ENCODE assay signal across 14 cellular contexts in genomic region chr5:143166661-143167420, GRCh38.
DNase-seq lines count a peak whose midpoint lies in the region; ATAC-seq, FAIRE-seq and TF ChIP-seq lines count a peak whose summit lies in the region.
"Had no signal": no experiment of that assay in that cellular context is flagged by ENCODE, and none has a peak within 500 bp of the region (broad histone marks: within the 10 kb centered on the region; RNA-seq: fewer than 3 reads in every experiment).

No MANE protein-coding gene starts in this region.

- POLR2A ChIA-PET in A549 (lab: Yijun Ruan, JAX), result no interaction called here

- TF ChIP-seq EP300 in A549 (IDR thresholded peaks at IDR 0.05), result no peak

- TF ChIP-seq CTCF in A549 (IDR thresholded peaks at IDR 0.05) (no peak), body of pancreas (IDR thresholded peaks at IDR 0.05) (no peak)

- peak overlapping the region; percentile 31 for H3K4me2 ChIP-seq in A549

- no peaks in the 10 kb centered on the region for H3K36me3 ChIP-seq in body of pancreas (replicated peaks in 1 of 2; ENCODE audit: insufficient read depth in 1 of 2, low read depth in 2 of 2)
- H3K36me3 ChIP-seq: tibial artery had no signal

- CTCF ChIA-PET in A549 (lab: Yijun Ruan, JAX), result interaction anchor here (0.6 to 1.1 kb wide), 3 partner anchors 166 to 1017 kb away, joined by 3 to 4 read pairs (median 3); no protein-coding TSS in a partner anchor

- H3K4me3 ChIP-seq in A549 (no peak overlapping the region), body of pancreas (no peak overlapping the region)
- H3K4me3 ChIP-seq: tibial artery had no signal

- TF ChIP-seq RAD21 in A549 (conservative IDR thresholded peaks at IDR 0.05 in 1 of 2, IDR thresholded peaks at IDR 0.05 in 1 of 2), result no peak

- intact Hi-C loops in body of pancreas (cut with DNase I), result no loop called here

- ATAC-seq in A549 (no peak; a peak in 2 of 6 replicates), GM19397 (IDR thresholded peaks at IDR 0.05; ENCODE audit: unreplicated experiment) (peak; percentile 44), HG03066 (IDR thresholded peaks at IDR 0.05; ENCODE audit: low read depth, unreplicated experiment) (peak; percentile 56), body of pancreas (peak; percentile 33), HG03521 (IDR thresholded peaks at IDR 0.05; ENCODE audit: unreplicated experiment) (no peak), HG03439 (IDR thresholded peaks at IDR 0.05; ENCODE audit: unreplicated experiment) (no peak)

- TF ChIP-seq POLR2A in A549 (IDR thresholded peaks at IDR 0.05; ENCODE audit: low read length) (no peak), body of pancreas (IDR thresholded peaks at IDR 0.05) (no peak)

- H3K27me3 ChIP-seq in body of pancreas, result no peaks in the 10 kb centered on the region
- H3K27me3 ChIP-seq: tibial artery had no signal

- no peaks in the 10 kb centered on the region for H3K9me3 ChIP-seq in A549
- H3K9me3 ChIP-seq in body of pancreas, result no peaks in the 10 kb centered on the region
- H3K9me3 ChIP-seq: tibial artery had no signal

- DNase-seq in A549 (ENCODE audit: low read depth in 1 of 2, low spot score in 1 of 2) (no peak), body of pancreas (peak in 2 of 4 donors; percentile 42 to 44), dedifferentiated amniotic fluid mesenchymal stem cell (ENCODE audit: extremely low spot score) (no peak), hypothalamus (lab: John Stamatoyannopoulos, UW) (no peak)
- DNase-seq: activated CD8-positive, alpha-beta memory T cell treated with anti-CD3 and anti-CD28 coated beads, Interleukin-2, amount 50 U/mL, for 48 hours; occipital lobe; tibial artery had no signal

- WGBS in A549 (ENCODE audit: missing lambda C conversion rate), result 78% methylated on average over 8 of the region's 8 CpGs
- WGBS in body of pancreas, 2 donors, result 79 to 87% methylated on average over 8 of the region's 8 CpGs

- no peak for FAIRE-seq in A549 (lab: Jason Lieb, UNC)
- FAIRE-seq: D721Med had no signal

- H3K27ac ChIP-seq in A549 (peak overlapping the region in 1 of 2 experiments; percentile 29; a peak in 2 of 6 replicates), body of pancreas (peak overlapping the region in 1 of 4 donors; percentile 41)
- H3K27ac ChIP-seq: 22Rv1, tibial artery, VCaP had no signal

- H3K4me1 ChIP-seq in A549 (peaks cover 20% of the 10 kb centered on the region), body of pancreas (peaks cover 6% of the 10 kb centered on the region)

TF ChIP-seq in A549, 52 proteins besides CTCF, POLR2A, EP300 and RAD21:
- peak; percentile 95 for TF ChIP-seq MAFK (IDR thresholded peaks at IDR 0.05; ENCODE audit: partially characterized antibody)
- TF ChIP-seq, protein P1, sequence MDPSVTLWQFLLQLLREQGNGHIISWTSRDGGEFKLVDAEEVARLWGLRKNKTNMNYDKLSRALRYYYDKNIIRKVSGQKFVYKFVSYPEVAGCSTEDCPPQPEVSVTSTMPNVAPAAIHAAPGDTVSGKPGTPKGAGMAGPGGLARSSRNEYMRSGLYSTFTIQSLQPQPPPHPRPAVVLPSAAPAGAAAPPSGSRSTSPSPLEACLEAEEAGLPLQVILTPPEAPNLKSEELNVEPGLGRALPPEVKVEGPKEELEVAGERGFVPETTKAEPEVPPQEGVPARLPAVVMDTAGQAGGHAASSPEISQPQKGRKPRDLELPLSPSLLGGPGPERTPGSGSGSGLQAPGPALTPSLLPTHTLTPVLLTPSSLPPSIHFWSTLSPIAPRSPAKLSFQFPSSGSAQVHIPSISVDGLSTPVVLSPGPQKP (IDR thresholded peaks at IDR 0.05; ENCODE audit: low read depth, low read length), result no peak

Comparison
In these comparisons a context has a peak if more than half of its experiments do, and no peak if none do; other contexts are left out.
1. ATAC-seq: peak in GM19397 (single experiment), HG03066 (single experiment) and body of pancreas (single experiment); none in A549 (0 of 2), HG03521 (single experiment) and HG03439 (single experiment).